Comparison of ENCODE assay signal across 14 cellular contexts in the genomic region with DNA sequence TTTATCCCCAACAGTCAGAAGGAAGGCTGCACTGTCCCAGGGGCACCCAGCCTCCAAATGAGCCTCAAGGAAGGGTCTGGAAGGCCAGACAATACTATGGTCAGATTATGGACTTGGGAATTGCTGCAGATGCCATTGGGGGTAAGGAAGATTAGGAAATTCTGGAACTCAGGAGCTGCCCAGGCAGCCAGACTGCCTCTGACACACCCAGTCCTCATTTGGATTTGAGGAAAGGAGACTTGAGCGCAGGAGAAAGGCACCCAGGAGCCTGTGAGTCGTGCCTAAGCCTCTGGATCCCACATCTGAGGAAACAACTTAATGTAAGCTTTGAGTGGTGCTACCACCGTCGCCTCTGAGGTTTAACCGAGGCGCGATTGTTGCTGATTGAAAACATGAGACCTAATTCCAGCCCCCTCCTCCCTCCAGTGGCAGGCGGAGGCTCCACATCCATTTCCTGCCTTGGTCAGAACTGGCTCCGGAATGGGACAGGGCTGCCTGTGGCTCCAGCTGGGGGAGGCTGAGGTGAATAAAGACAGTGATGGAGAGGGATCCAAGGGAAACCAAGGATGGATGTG.
DNase-seq lines count a peak whose midpoint lies in the region; ATAC-seq and TF ChIP-seq lines count a peak whose summit lies in the region.
"Had no signal": no experiment of that assay in that cellular context is flagged by ENCODE, and none has a peak within 500 bp of the region (broad histone marks: within the 10 kb centered on the region; RNA-seq: fewer than 3 reads in every experiment).

No MANE protein-coding gene starts in this region.

- in situ Hi-C loops in gastrocnemius medialis (cut with MboI; ENCODE audit: low sequenced_read_pairs in 4 of 4) = loop anchor here (5.0 to 25.0 kb wide), 3 partner anchors 211 to 491 kb away; a partner anchor contains a TSS

- H3K27ac Mint-ChIP-seq in GM23338 (no peak overlapping the region), brain (peak overlapping the region in 2 of 5 experiments; percentile 51 to 79)
- H3K27ac Mint-ChIP-seq: activated CD8-positive, alpha-beta T cell treated with anti-CD3 and anti-CD28 coated beads for 36 hours; activated naive CD4-positive, alpha-beta T cell treated with anti-CD3 and anti-CD28 coated beads, Interleukin-2, amount 50 U/mL, for 24 hours had no signal

- peaks cover 24% of the 10 kb centered on the region for H3K4me1 Mint-ChIP-seq in GM23338
- H3K4me1 Mint-ChIP-seq in brain = peaks cover 24% of the 10 kb centered on the region
- H3K4me1 Mint-ChIP-seq: activated naive CD4-positive, alpha-beta T cell treated with anti-CD3 and anti-CD28 coated beads, Interleukin-2, amount 50 U/mL, for 24 hours had no signal

- H4K20me1 ChIP-seq in GM23338 (replicated peaks; ENCODE audit: insufficient read depth) = no peaks in the 10 kb centered on the region
- H4K20me1 ChIP-seq in hepatocyte (ENCODE audit: insufficient read depth, poor library complexity, severe bottlenecking) = no peaks in the 10 kb centered on the region

- H3K27me3 Mint-ChIP-seq in GM23338 (ENCODE audit: insufficient read depth, low read depth, poor library complexity) (peaks cover 4% of the 10 kb centered on the region), brain (no peaks in the 10 kb centered on the region)
- H3K27me3 Mint-ChIP-seq: activated CD8-positive, alpha-beta T cell treated with anti-CD3 and anti-CD28 coated beads for 36 hours; activated naive CD4-positive, alpha-beta T cell treated with anti-CD3 and anti-CD28 coated beads, Interleukin-2, amount 50 U/mL, for 24 hours had no signal

- no peak overlapping the region for H3K4me3 ChIP-seq in GM23338
- H3K4me3 ChIP-seq in hepatocyte = no peak overlapping the region
- H3K4me3 ChIP-seq in gastrocnemius medialis = no peak overlapping the region
- H3K4me3 ChIP-seq: HAP-1, SK-N-MC had no signal

- no peaks in the 10 kb centered on the region for H3K27me3 ChIP-seq in GM23338 (ENCODE audit: insufficient read depth)
- H3K27me3 ChIP-seq in hepatocyte = no peaks in the 10 kb centered on the region
- no peaks in the 10 kb centered on the region for H3K27me3 ChIP-seq in gastrocnemius medialis

- H3K36me3 ChIP-seq in GM23338 (ENCODE audit: insufficient read depth) = no peaks in the 10 kb centered on the region
- no peaks in the 10 kb centered on the region for H3K36me3 ChIP-seq in hepatocyte (replicated peaks; ENCODE audit: insufficient read depth, low read depth)
- no peaks in the 10 kb centered on the region for H3K36me3 ChIP-seq in gastrocnemius medialis
- H3K36me3 ChIP-seq: HAP-1 had no signal

- DNase-seq in GM23338 (ENCODE audit: low spot score) (peak; percentile 82), hepatocyte (ENCODE audit: low spot score) (no peak), gastrocnemius medialis (no peak), DMS79 (lab: John Stamatoyannopoulos, UW) (no peak), GDM1 (lab: John Stamatoyannopoulos, UW) (no peak), NCI-H146 (lab: John Stamatoyannopoulos, UW) (no peak), GF-D8 (lab: John Stamatoyannopoulos, UW) (no peak)
- DNase-seq: activated CD8-positive, alpha-beta T cell treated with anti-CD3 and anti-CD28 coated beads for 36 hours; Kasumi-1; NCI-H226 had no signal

- WGBS in hepatocyte (ENCODE audit: low lambda C conversion rate, missing lambda C conversion rate) = 32% methylated on average over 9 of the region's 9 CpGs

- intact Hi-C loops in gastrocnemius medialis (cut with DNase I; ENCODE audit: low total_unique reads) = loop anchor here (2.0 kb wide), 1 partner anchor 96 kb away; no protein-coding TSS in a partner anchor

- H3K4me1 ChIP-seq in GM23338 (ENCODE audit: insufficient read depth) = peaks cover 16% of the 10 kb centered on the region; the same call in 1 of the 2 replicates
- peaks cover 20% of the 10 kb centered on the region for H3K4me1 ChIP-seq in hepatocyte (ENCODE audit: insufficient read depth)
- H3K4me1 ChIP-seq in gastrocnemius medialis = peaks cover 11 to 16% of the 10 kb centered on the region in 2 donors
- H3K4me1 ChIP-seq: HAP-1 had no signal

- H3K79me2 ChIP-seq in GM23338 (replicated peaks; ENCODE audit: insufficient read depth) (no peaks in the 10 kb centered on the region), hepatocyte (no peaks in the 10 kb centered on the region)

- TF ChIP-seq POLR2A in gastrocnemius medialis (IDR thresholded peaks at IDR 0.05) = no peak

- no peaks in the 10 kb centered on the region for H3K9me3 Mint-ChIP-seq in GM23338
- peaks cover 0 to 3% (median 0%) of the 10 kb centered on the region in 5 experiments for H3K9me3 Mint-ChIP-seq in brain
- H3K9me3 Mint-ChIP-seq: activated CD8-positive, alpha-beta T cell treated with anti-CD3 and anti-CD28 coated beads for 36 hours; activated naive CD4-positive, alpha-beta T cell treated with anti-CD3 and anti-CD28 coated beads, Interleukin-2, amount 50 U/mL, for 24 hours had no signal

- no peak overlapping the region for H3K4me2 ChIP-seq in GM23338
- no peak overlapping the region for H3K4me2 ChIP-seq in hepatocyte

- H3K4me3 Mint-ChIP-seq in GM23338 (no peak overlapping the region), brain (no peak overlapping the region)
- H3K4me3 Mint-ChIP-seq: activated CD8-positive, alpha-beta T cell treated with anti-CD3 and anti-CD28 coated beads for 36 hours; activated naive CD4-positive, alpha-beta T cell treated with anti-CD3 and anti-CD28 coated beads, Interleukin-2, amount 50 U/mL, for 24 hours had no signal

- peak; percentile 51 to 53 for TF ChIP-seq CTCF in GM23338 (conservative IDR thresholded peaks at IDR 0.05; ENCODE audit: low read depth in 2 of 2)
- peak; percentile 20 to 55 for TF ChIP-seq CTCF in brain (conservative IDR thresholded peaks at IDR 0.05)
- peak; percentile 27 for TF ChIP-seq CTCF in hepatocyte (IDR thresholded peaks at IDR 0.05; ENCODE audit: poor library complexity)
- TF ChIP-seq CTCF in gastrocnemius medialis (IDR thresholded peaks at IDR 0.05 in 4 of 5, conservative IDR thresholded peaks at IDR 0.05 in 1 of 5) = peak in 1 of 5 experiments; percentile 24

- H2AFZ ChIP-seq in GM23338 (peak overlapping the region; percentile 90), hepatocyte (no peak overlapping the region)

- H3K27ac ChIP-seq in GM23338 (ENCODE audit: low read depth) (no peak overlapping the region), hepatocyte (no peak overlapping the region), gastrocnemius medialis (peak overlapping the region; percentile 69 to 76 (median 74))
- H3K27ac ChIP-seq: SK-N-MC had no signal

- no peaks in the 10 kb centered on the region for H3K9me3 ChIP-seq in hepatocyte (ENCODE audit: low read depth)
- no peaks in the 10 kb centered on the region for H3K9me3 ChIP-seq in gastrocnemius medialis
- H3K9me3 ChIP-seq: HAP-1 had no signal

- H3K36me3 Mint-ChIP-seq in GM23338 (ENCODE audit: low read depth) = no peaks in the 10 kb centered on the region
- no peaks in the 10 kb centered on the region for H3K36me3 Mint-ChIP-seq in brain
- H3K36me3 Mint-ChIP-seq: activated naive CD4-positive, alpha-beta T cell treated with anti-CD3 and anti-CD28 coated beads, Interleukin-2, amount 50 U/mL, for 24 hours had no signal

- no peaks in the 10 kb centered on the region for H3F3A ChIP-seq in GM23338 (replicated peaks; ENCODE audit: low read depth)

- ATAC-seq in GM23338 (peak; percentile 76), gastrocnemius medialis (no peak)
- ATAC-seq: activated CD8-positive, alpha-beta T cell treated with anti-CD3 and anti-CD28 coated beads for 36 hours had no signal

- H3K9me2 ChIP-seq in GM23338 (ENCODE audit: insufficient read depth) (no peaks in the 10 kb centered on the region), hepatocyte (replicated peaks; ENCODE audit: insufficient read depth) (no peaks in the 10 kb centered on the region)

TF ChIP-seq in GM23338, 12 proteins besides CTCF, POLR2A, EP300 and RAD21:
- TF ChIP-seq, protein P1, sequence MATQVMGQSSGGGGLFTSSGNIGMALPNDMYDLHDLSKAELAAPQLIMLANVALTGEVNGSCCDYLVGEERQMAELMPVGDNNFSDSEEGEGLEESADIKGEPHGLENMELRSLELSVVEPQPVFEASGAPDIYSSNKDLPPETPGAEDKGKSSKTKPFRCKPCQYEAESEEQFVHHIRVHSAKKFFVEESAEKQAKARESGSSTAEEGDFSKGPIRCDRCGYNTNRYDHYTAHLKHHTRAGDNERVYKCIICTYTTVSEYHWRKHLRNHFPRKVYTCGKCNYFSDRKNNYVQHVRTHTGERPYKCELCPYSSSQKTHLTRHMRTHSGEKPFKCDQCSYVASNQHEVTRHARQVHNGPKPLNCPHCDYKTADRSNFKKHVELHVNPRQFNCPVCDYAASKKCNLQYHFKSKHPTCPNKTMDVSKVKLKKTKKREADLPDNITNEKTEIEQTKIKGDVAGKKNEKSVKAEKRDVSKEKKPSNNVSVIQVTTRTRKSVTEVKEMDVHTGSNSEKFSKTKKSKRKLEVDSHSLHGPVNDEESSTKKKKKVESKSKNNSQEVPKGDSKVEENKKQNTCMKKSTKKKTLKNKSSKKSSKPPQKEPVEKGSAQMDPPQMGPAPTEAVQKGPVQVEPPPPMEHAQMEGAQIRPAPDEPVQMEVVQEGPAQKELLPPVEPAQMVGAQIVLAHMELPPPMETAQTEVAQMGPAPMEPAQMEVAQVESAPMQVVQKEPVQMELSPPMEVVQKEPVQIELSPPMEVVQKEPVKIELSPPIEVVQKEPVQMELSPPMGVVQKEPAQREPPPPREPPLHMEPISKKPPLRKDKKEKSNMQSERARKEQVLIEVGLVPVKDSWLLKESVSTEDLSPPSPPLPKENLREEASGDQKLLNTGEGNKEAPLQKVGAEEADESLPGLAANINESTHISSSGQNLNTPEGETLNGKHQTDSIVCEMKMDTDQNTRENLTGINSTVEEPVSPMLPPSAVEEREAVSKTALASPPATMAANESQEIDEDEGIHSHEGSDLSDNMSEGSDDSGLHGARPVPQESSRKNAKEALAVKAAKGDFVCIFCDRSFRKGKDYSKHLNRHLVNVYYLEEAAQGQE (IDR thresholded peaks at IDR 0.05; ENCODE audit: unreplicated experiment) = no peak
- TF ChIP-seq, protein P2, sequence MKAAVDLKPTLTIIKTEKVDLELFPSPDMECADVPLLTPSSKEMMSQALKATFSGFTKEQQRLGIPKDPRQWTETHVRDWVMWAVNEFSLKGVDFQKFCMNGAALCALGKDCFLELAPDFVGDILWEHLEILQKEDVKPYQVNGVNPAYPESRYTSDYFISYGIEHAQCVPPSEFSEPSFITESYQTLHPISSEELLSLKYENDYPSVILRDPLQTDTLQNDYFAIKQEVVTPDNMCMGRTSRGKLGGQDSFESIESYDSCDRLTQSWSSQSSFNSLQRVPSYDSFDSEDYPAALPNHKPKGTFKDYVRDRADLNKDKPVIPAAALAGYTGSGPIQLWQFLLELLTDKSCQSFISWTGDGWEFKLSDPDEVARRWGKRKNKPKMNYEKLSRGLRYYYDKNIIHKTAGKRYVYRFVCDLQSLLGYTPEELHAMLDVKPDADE (IDR thresholded peaks at IDR 0.05) = no peak
- TF ChIP-seq STAT1 (IDR thresholded peaks at IDR 0.05; ENCODE audit: unreplicated experiment) = no peak
- no peak for TF ChIP-seq ZNF331 (CRISPR knock-in tag; IDR thresholded peaks at IDR 0.05; ENCODE audit: low read depth)

Comparison
In these comparisons a context has a peak if more than half of its experiments do, and no peak if none do; other contexts are left out.
1. H3K27ac ChIP-seq: peak in gastrocnemius medialis (4 of 4); none in GM23338 (single experiment) and hepatocyte (single experiment).